16 cellular contexts compared by ENCODE assay signal in the genomic region with DNA sequence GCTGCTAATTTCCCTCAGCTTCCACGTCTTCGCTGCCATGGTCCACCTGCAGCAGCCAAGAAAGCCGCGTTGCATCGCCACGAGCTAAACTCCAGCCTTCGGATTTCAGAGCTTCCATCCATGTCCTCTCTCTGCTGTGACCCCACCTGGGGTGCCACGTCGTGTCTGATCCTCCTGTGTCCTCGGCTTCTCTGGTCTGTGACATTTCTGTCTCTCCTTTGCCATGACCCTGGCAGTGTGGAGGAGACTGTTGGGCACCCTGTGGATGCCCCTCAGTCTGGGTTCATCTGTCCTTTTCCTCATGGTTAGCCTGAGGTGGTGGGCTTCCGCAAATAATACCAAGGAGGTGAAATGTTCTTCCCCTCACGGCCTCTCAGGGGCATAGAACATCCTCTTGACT.
"Had no signal": no experiment of that assay in that cellular context is flagged by ENCODE, and none has a peak within 500 bp of the region (broad histone marks: within the 10 kb centered on the region; RNA-seq: fewer than 3 reads in every experiment).

No MANE protein-coding gene starts in this region.

- H3K4me3 ChIP-seq: mucosa of descending colon, right atrium auricular region, smooth muscle cell, uterus had no signal

- H3K27ac Mint-ChIP-seq: dendritic cell treated with granulocyte-macrophage colony-stimulating factor and Interleukin-4, amounts not matched to agents 40 ng/mL and 50 ng/mL, for 4 days; stimulated activated naive B cell treated with anti-CD40 and anti-IgM and Interleukin-4, amounts not matched to agents 10 μg/mL and 1 μg/mL and 100 μg/mL, for 72 hours; stimulated activated naive CD8-positive, alpha-beta T cell treated with anti-CD3 and anti-CD28 coated beads, Interleukin-15, amount 100 ng/mL, for 72 hours had no signal

- DNase-seq: erythroblast; mammary epithelial cell; mucosa of descending colon; naive thymus-derived CD8-positive, alpha-beta T cell; stimulated activated CD4-positive, alpha-beta T cell treated with anti-CD3 and anti-CD28 coated beads, Interleukin-4, amount 100 ng/mL, for 1 hour; stimulated activated CD8-positive, alpha-beta memory T cell treated with anti-CD3 and anti-CD28 coated beads, Interleukin-4, amount 100 ng/mL, for 48 hours; stimulated activated naive B cell treated with anti-CD40 and anti-IgM and Interleukin-4, amounts not matched to agents 10 μg/mL and 1 μg/mL and 100 μg/mL, for 72 hours; stimulated activated naive CD8-positive, alpha-beta T cell treated with anti-CD3 and anti-CD28 coated beads, Interleukin-15, amount 100 ng/mL, for 72 hours; substantia nigra; trophoblast cell had no signal

- ATAC-seq: foreskin keratinocyte; mucosa of descending colon; naive thymus-derived CD8-positive, alpha-beta T cell; stimulated activated naive B cell treated with anti-CD40 and anti-IgM and Interleukin-4, amounts not matched to agents 10 μg/mL and 1 μg/mL and 100 μg/mL, for 72 hours; stimulated activated naive CD8-positive, alpha-beta T cell treated with anti-CD3 and anti-CD28 coated beads, Interleukin-15, amount 100 ng/mL, for 72 hours had no signal

- H3K36me3 ChIP-seq: right atrium auricular region, uterus had no signal

- H3K27me3 ChIP-seq: foreskin keratinocyte, right atrium auricular region, uterus had no signal

- H3K9me3 ChIP-seq: mucosa of descending colon, right atrium auricular region, uterus had no signal

- H3K27ac ChIP-seq: foreskin keratinocyte, right atrium auricular region, uterus had no signal

- FAIRE-seq: endothelial cell of umbilical vein had no signal

- H3K4me2 ChIP-seq: smooth muscle cell had no signal

- H3K4me1 ChIP-seq: foreskin keratinocyte, right atrium auricular region, uterus had no signal

- H3K9me3 Mint-ChIP-seq: dendritic cell treated with granulocyte-macrophage colony-stimulating factor and Interleukin-4, amounts not matched to agents 40 ng/mL and 50 ng/mL, for 4 days; stimulated activated naive CD8-positive, alpha-beta T cell treated with anti-CD3 and anti-CD28 coated beads, Interleukin-15, amount 100 ng/mL, for 72 hours had no signal
